9 cellular contexts compared by ENCODE assay signal in the genomic region with DNA sequence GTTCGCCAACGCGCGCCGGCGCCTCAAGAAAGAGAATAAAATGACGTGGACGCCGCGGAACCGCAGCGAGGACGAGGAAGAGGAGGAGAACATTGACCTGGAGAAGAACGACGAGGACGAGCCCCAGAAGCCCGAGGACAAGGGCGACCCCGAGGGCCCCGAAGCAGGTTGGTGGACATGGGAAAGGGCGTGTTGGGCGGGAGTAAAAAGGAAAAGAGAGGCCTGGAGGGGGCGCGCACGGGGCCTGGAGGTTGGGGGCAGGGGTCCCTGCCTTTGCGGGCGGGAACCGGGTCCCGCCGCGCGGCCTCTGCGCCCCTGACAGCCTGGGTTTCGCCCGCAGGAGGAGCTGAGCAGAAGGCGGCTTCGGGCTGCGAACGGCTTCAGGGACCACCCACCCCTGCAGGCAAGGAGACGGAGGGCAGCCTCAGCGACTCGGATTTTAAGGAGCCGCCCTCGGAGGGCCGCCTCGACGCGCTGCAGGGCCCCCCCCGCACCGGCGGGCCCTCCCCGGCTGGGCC. TPM values are rescaled to one million over a fixed set of nuclear protein-coding genes. Genes with fewer than 3 reads are reported as not detected.
A peak's percentile ranks its signal among the peaks of the same experiment; 100 is the strongest.
DNase-seq lines count a peak whose midpoint lies in the region; ATAC-seq and TF ChIP-seq lines count a peak whose summit lies in the region.
"Had no signal": no experiment of that assay in that cellular context is flagged by ENCODE, and none has a peak within 500 bp of the region (broad histone marks: within the 10 kb centered on the region; RNA-seq: fewer than 3 reads in every experiment).

No MANE protein-coding gene starts in this region.

- H3K36me3 Mint-ChIP-seq in T-helper 17 cell (ENCODE audit: low read depth) = peaks cover 11% of the 10 kb centered on the region

- no peak for TF ChIP-seq CTCF in foreskin fibroblast (IDR thresholded peaks at IDR 0.05; ENCODE audit: low read depth, low read length)

- peak overlapping the region; percentile 59 for H3K4me3 Mint-ChIP-seq in T-helper 17 cell

- no peaks in the 10 kb centered on the region for H3K9me3 ChIP-seq in T-helper 17 cell (ENCODE audit: control insufficient read depth, low read length, poor library complexity, severe bottlenecking)

- ATAC-seq in T-helper 17 cell = no peak
- ATAC-seq in HG03095 (IDR thresholded peaks at IDR 0.05; ENCODE audit: unreplicated experiment) = no peak
- no peak for ATAC-seq in GM19455 (IDR thresholded peaks at IDR 0.05; ENCODE audit: unreplicated experiment)

- peaks cover 65% of the 10 kb centered on the region for H3K27me3 Mint-ChIP-seq in T-helper 17 cell

- H3K4me1 Mint-ChIP-seq in T-helper 17 cell = peaks cover 26% of the 10 kb centered on the region

- DNase-seq in NCI-H748 (lab: John Stamatoyannopoulos, UW; ENCODE audit: unreplicated experiment) (peak; percentile 5), NCI-H748 treated with DMSO at 0.1 percent for 48 hours (lab: John Stamatoyannopoulos, UW) (no peak), T-helper 17 cell (no peak), foreskin fibroblast (peak in 1 of 2 donors; percentile 54), retina (peak; percentile 67), COLO829 (ENCODE audit: low spot score) (no peak)
- DNase-seq: OCI-M1 had no signal

- peak overlapping the region; percentile 56 for H3K27ac Mint-ChIP-seq in T-helper 17 cell

- H3K4me3 ChIP-seq in foreskin fibroblast (ENCODE audit: low read depth in 1 of 2, low read length in 2 of 2) = peak overlapping the region; percentile 77 to 81

RNA-seq across cellular contexts. Expression of a gene that starts 2.1 kb away (rescaled TPM):
- under 1 TPM in 1 of 2 donors, not detected in 1; 0.15 TPM for total RNA-seq in T-helper 17 cell

Comparison
In these comparisons a context has a peak if more than half of its experiments do, and no peak if none do; other contexts are left out.
1. DNase-seq: peak in NCI-H748 (single experiment) and retina (single experiment); none in NCI-H748 treated with DMSO at 0.1 percent for 48 hours (single experiment), T-helper 17 cell (0 of 3) and COLO829 (single experiment).